In genomic region chr16:11370084-11370931, GRCh38 we compare ENCODE assay signal across 1 cellular context.
TF ChIP-seq lines count a peak whose summit lies in the region.

No MANE protein-coding gene starts in this region.

TF ChIP-seq in HepG2, 621 proteins besides CTCF, POLR2A, EP300 and RAD21 (continued from another document and continues in another):
- TF ChIP-seq ATF2 (CRISPR knock-in tag; IDR thresholded peaks at IDR 0.05) = no peak
- TF ChIP-seq ZSCAN21 (CRISPR knock-in tag; IDR thresholded peaks at IDR 0.05; ENCODE audit: borderline replicate concordance) = no peak
- TF ChIP-seq ZFY (CRISPR knock-in tag; IDR thresholded peaks at IDR 0.05) = peak; percentile 39; the same call in 1 of the 2 replicates
- peak; percentile 52; the same call in 1 of the 2 replicates for TF ChIP-seq ARID3A (IDR thresholded peaks at IDR 0.05; ENCODE audit: low read depth, low read length)
- TF ChIP-seq ZNF256 (CRISPR knock-in tag; conservative IDR thresholded peaks at IDR 0.05) = no peak
- no peak for TF ChIP-seq ZC3H13 (CRISPR knock-in tag; IDR thresholded peaks at IDR 0.05)
- TF ChIP-seq ZNF558 (CRISPR knock-in tag; IDR thresholded peaks at IDR 0.05; ENCODE audit: borderline replicate concordance) = peak; percentile 73; the same call in 1 of the 2 replicates
- TF ChIP-seq NR3C1 (CRISPR knock-in tag; IDR thresholded peaks at IDR 0.05) = no peak
- TF ChIP-seq ZHX1 (CRISPR knock-in tag; IDR thresholded peaks at IDR 0.05; ENCODE audit: low read depth) = no peak
- peak; percentile 11; the same call in 1 of the 2 replicates for TF ChIP-seq HNF1A (IDR thresholded peaks at IDR 0.05; ENCODE audit: low read depth)
- TF ChIP-seq HNF1A (CRISPR knock-in tag; IDR thresholded peaks at IDR 0.05; ENCODE audit: borderline replicate concordance) = no peak
- TF ChIP-seq RELA (CRISPR knock-in tag; IDR thresholded peaks at IDR 0.05) = peak; percentile 99; the same call in 1 of the 2 replicates
- TF ChIP-seq ATF4 (CRISPR knock-in tag; IDR thresholded peaks at IDR 0.05) = no peak
- 0 out of 2 replicates have a peak, but pooled peaks have one; percentile 20 for TF ChIP-seq ZNF543 (CRISPR knock-in tag; IDR thresholded peaks at IDR 0.05)
- TF ChIP-seq ELF3 (CRISPR knock-in tag; IDR thresholded peaks at IDR 0.05) = 0 out of 2 replicates have a peak, but pooled peaks have one; percentile 9
- TF ChIP-seq ZNF101 (CRISPR knock-in tag; IDR thresholded peaks at IDR 0.05; ENCODE audit: borderline replicate concordance, low read depth) = no peak
- no peak for TF ChIP-seq SP5 (CRISPR knock-in tag; IDR thresholded peaks at IDR 0.05; ENCODE audit: borderline replicate concordance, low read depth)
- 0 out of 2 replicates have a peak, but pooled peaks have one; percentile 41 for TF ChIP-seq ZXDC (CRISPR knock-in tag; IDR thresholded peaks at IDR 0.05)
- 0 out of 2 replicates have a peak, but pooled peaks have one; percentile 52 for TF ChIP-seq ZNF136 (CRISPR knock-in tag; IDR thresholded peaks at IDR 0.05; ENCODE audit: low read depth)
- TF ChIP-seq PITX1 (CRISPR knock-in tag; IDR thresholded peaks at IDR 0.05) = 0 out of 2 replicates have a peak, but pooled peaks have one; percentile 9
- 0 out of 2 replicates have a peak, but pooled peaks have one; percentile 23 for TF ChIP-seq IRF2 (CRISPR knock-in tag; IDR thresholded peaks at IDR 0.05)
- peak; percentile 37; the same call in 1 of the 2 replicates for TF ChIP-seq FOSL2 (CRISPR knock-in tag; IDR thresholded peaks at IDR 0.05)
- no peak for TF ChIP-seq ZFP36 (IDR thresholded peaks at IDR 0.05; ENCODE audit: borderline replicate concordance, low read depth, low read length, partially characterized antibody)
- TF ChIP-seq REPIN1 (CRISPR knock-in tag; IDR thresholded peaks at IDR 0.05; ENCODE audit: borderline replicate concordance, low read depth) = no peak
- TF ChIP-seq TP53 (CRISPR knock-in tag; conservative IDR thresholded peaks at IDR 0.05) = peak; percentile 75; the same call in 1 of the 2 replicates
- peak; percentile 40; the same call in 1 of the 2 replicates for TF ChIP-seq ARID5B (CRISPR knock-in tag; IDR thresholded peaks at IDR 0.05)
- peak; percentile 39 for TF ChIP-seq RARA (CRISPR knock-in tag; IDR thresholded peaks at IDR 0.05)
- no peak for TF ChIP-seq ZNF737 (CRISPR knock-in tag; IDR thresholded peaks at IDR 0.05; ENCODE audit: borderline replicate concordance)
- TF ChIP-seq ZNF121 (CRISPR knock-in tag; IDR thresholded peaks at IDR 0.05) = peak; percentile 99
- peak; percentile 30; the same call in 1 of the 2 replicates for TF ChIP-seq ZNF280D (CRISPR knock-in tag; IDR thresholded peaks at IDR 0.05)
- no peak for TF ChIP-seq NONO (IDR thresholded peaks at IDR 0.05)
- peak; percentile 47; the same call in 1 of the 2 replicates for TF ChIP-seq NONO (CRISPR knock-in tag; conservative IDR thresholded peaks at IDR 0.05)
- TF ChIP-seq ARNT (IDR thresholded peaks at IDR 0.05) = no peak
- no peak for TF ChIP-seq NFRKB (IDR thresholded peaks at IDR 0.05)
- peak; percentile 26; the same call in 1 of the 2 replicates for TF ChIP-seq TARDBP (CRISPR knock-in tag; IDR thresholded peaks at IDR 0.05)
- TF ChIP-seq SOX5 (CRISPR knock-in tag; IDR thresholded peaks at IDR 0.05; ENCODE audit: borderline replicate concordance) = peak; percentile 44; the same call in 1 of the 2 replicates
- 0 out of 2 replicates have a peak, but pooled peaks have one; percentile 47 for TF ChIP-seq MEIS2 (CRISPR knock-in tag; IDR thresholded peaks at IDR 0.05)
- TF ChIP-seq ZNF124 (CRISPR knock-in tag; IDR thresholded peaks at IDR 0.05) = peak; percentile 29; the same call in 1 of the 2 replicates
